In genomic region chr9:5510991-5511390, GRCh38 we compare ENCODE assay signal across 1 cellular context.
TF ChIP-seq lines count a peak whose summit lies in the region.

No MANE protein-coding gene starts in this region.

TF ChIP-seq in GM23338, 12 proteins besides CTCF, POLR2A, EP300 and RAD21 (continued from another document):
- TF ChIP-seq ZNF462 (CRISPR knock-in tag; IDR thresholded peaks at IDR 0.05) (no peak), ZNF114 (CRISPR knock-in tag; IDR thresholded peaks at IDR 0.05) (no peak), POLR2AphosphoS5 (IDR thresholded peaks at IDR 0.05; ENCODE audit: low read depth) (no peak), EZH2phosphoT487 (IDR thresholded peaks at IDR 0.05; ENCODE audit: unreplicated experiment) (no peak)
